8 cellular contexts compared by ENCODE assay signal in genomic region chr9:83955985-83956287, GRCh38. TPM values are rescaled to one million over a fixed set of nuclear protein-coding genes. Genes with fewer than 3 reads are reported as not detected.
A peak's percentile ranks its signal among the peaks of the same experiment; 100 is the strongest.
DNase-seq lines count a peak whose midpoint lies in the region; TF ChIP-seq lines count a peak whose summit lies in the region.

No MANE protein-coding gene starts in this region.

- no peak for TF ChIP-seq CTCF in mammary epithelial cell (conservative IDR thresholded peaks at IDR 0.05 in 1 of 2, IDR thresholded peaks at IDR 0.05 in 1 of 2; ENCODE audit: extremely low read depth in 1 of 2, insufficient read depth in 1 of 2, low read depth in 1 of 2, low read length in 2 of 2)
- no peak for TF ChIP-seq CTCF in mesothelial cell of epicardium (IDR thresholded peaks at IDR 0.05; ENCODE audit: unreplicated experiment)
- no peak for TF ChIP-seq CTCF in hepatocyte (IDR thresholded peaks at IDR 0.05; ENCODE audit: poor library complexity)

- dilution Hi-C loops in mammary epithelial cell (cut with HindIII; ENCODE audit: low sequenced_read_pairs): no loop called here

- no peaks in the 10 kb centered on the region for H4K20me1 ChIP-seq in mammary epithelial cell (ENCODE audit: insufficient read depth, low read length)
- H4K20me1 ChIP-seq in hepatocyte (ENCODE audit: insufficient read depth, poor library complexity, severe bottlenecking): no peaks in the 10 kb centered on the region

- H3K36me3 ChIP-seq in mammary epithelial cell (ENCODE audit: insufficient read depth, low read length) (no peaks in the 10 kb centered on the region), hepatocyte (replicated peaks; ENCODE audit: insufficient read depth, low read depth) (no peaks in the 10 kb centered on the region)

- peak overlapping the region; percentile 85 for H3K4me3 Mint-ChIP-seq in mesothelial cell of epicardium

- H3K9ac ChIP-seq in mammary epithelial cell (ENCODE audit: insufficient read depth, low read length): no peak overlapping the region

- H3K4me1 ChIP-seq in mammary epithelial cell (ENCODE audit: insufficient read depth, low read length) (peaks cover 13% of the 10 kb centered on the region), hepatocyte (ENCODE audit: insufficient read depth) (no peaks in the 10 kb centered on the region)

- no peaks in the 10 kb centered on the region for H3K36me3 Mint-ChIP-seq in mesothelial cell of epicardium

- WGBS in mammary epithelial cell (ENCODE audit: low coverage, missing lambda C conversion rate): 54% methylated on average over 10 of the region's 13 CpGs
- WGBS in hepatocyte (ENCODE audit: low lambda C conversion rate, missing lambda C conversion rate): 95% methylated on average over 13 of the region's 13 CpGs

- H3K79me2 ChIP-seq in mammary epithelial cell (ENCODE audit: insufficient read depth, low read length) (no peaks in the 10 kb centered on the region), hepatocyte (no peaks in the 10 kb centered on the region)

- H3K9me2 ChIP-seq in hepatocyte (replicated peaks; ENCODE audit: insufficient read depth): no peaks in the 10 kb centered on the region

- H3K9me3 ChIP-seq in mammary epithelial cell (replicated peaks; ENCODE audit: insufficient read depth, low read length): no peaks in the 10 kb centered on the region
- no peaks in the 10 kb centered on the region for H3K9me3 ChIP-seq in hepatocyte (ENCODE audit: low read depth)

- no peaks in the 10 kb centered on the region for H3K27me3 ChIP-seq in mammary epithelial cell (ENCODE audit: insufficient read depth, low read length)
- H3K27me3 ChIP-seq in hepatocyte: no peaks in the 10 kb centered on the region

- peaks cover 17% of the 10 kb centered on the region for H3K4me1 Mint-ChIP-seq in mesothelial cell of epicardium

- H2AFZ ChIP-seq in mammary epithelial cell (ENCODE audit: low read depth, low read length): peak overlapping the region; percentile 99
- no peak overlapping the region for H2AFZ ChIP-seq in hepatocyte

- H3K27ac ChIP-seq in mammary epithelial cell (ENCODE audit: insufficient read depth, low read depth, low read length) (no peak overlapping the region), hepatocyte (no peak overlapping the region)

- H3K4me2 ChIP-seq in mammary epithelial cell (ENCODE audit: insufficient read depth, low read depth, low read length) (peak overlapping the region; percentile 86), hepatocyte (no peak overlapping the region)

- peak overlapping the region in 2 of 3 experiments; percentile 45 to 49 for H3K4me3 ChIP-seq in mammary epithelial cell (replicated peaks in 1 of 3; ENCODE audit: insufficient read depth in 1 of 3, low read depth in 2 of 3, low read length in 3 of 3)
- H3K4me3 ChIP-seq in hepatocyte: no peak overlapping the region

- peak; percentile 23 for DNase-seq in NCI-H2029 (lab: John Stamatoyannopoulos, UW)
- no peak for DNase-seq in NCI-H2029 treated with DMSO at 0.1 percent for 48 hours (lab: John Stamatoyannopoulos, UW)
- DNase-seq in MV-4-11 (lab: John Stamatoyannopoulos, UW): peak; percentile 80
- DNase-seq in mammary epithelial cell: no peak
- no peak for DNase-seq in mesothelial cell of epicardium (ENCODE audit: low spot score in 2 of 2, unreplicated experiment in 2 of 2)
- DNase-seq in COR-L47 (lab: John Stamatoyannopoulos, UW): no peak
- no peak for DNase-seq in central memory CD4-positive, alpha-beta T cell
- DNase-seq in hepatocyte (ENCODE audit: low spot score): no peak

- in situ Hi-C loops in mammary epithelial cell (cut with MboI; ENCODE audit: low sequenced_read_pairs in 2 of 2): no loop called here

- CTCF ChIA-PET in mammary epithelial cell (lab: Charles Lee; ENCODE audit: low non-redundant PET): no interaction called here

- H3K27ac Mint-ChIP-seq in mesothelial cell of epicardium: peak overlapping the region; percentile 93

- BruUV-seq in mammary epithelial cell (replicated peaks; lab: Mats Ljungman, UMichigan): no TSS peak

- intact Hi-C loops in mammary epithelial cell (cut with micrococcal nuclease): no loop called here

- H3K9me3 Mint-ChIP-seq in mesothelial cell of epicardium: no peaks in the 10 kb centered on the region

- no peaks in the 10 kb centered on the region for H3K27me3 Mint-ChIP-seq in mesothelial cell of epicardium (ENCODE audit: low read depth)

RNA-seq across cellular contexts. Expression of gene HNRNPK, which starts 24.1 kb away (rescaled TPM):
- total RNA-seq in mammary epithelial cell: 100 to 1,000 TPM; 335 to 526 TPM
- polyA plus RNA-seq in mammary epithelial cell: 346 TPM
- 535 TPM for polyA minus RNA-seq in mammary epithelial cell
- total RNA-seq in mesothelial cell of epicardium: 672 to 696 TPM (median 682 TPM) in 3 replicates
- 579 and 581 TPM in 2 replicates for total RNA-seq in hepatocyte
- polyA plus RNA-seq in hepatocyte: 398 and 458 TPM in 2 replicates

RNA-seq across cellular contexts. Expression of gene RMI1, which starts 24.7 kb away (rescaled TPM):
- total RNA-seq in mammary epithelial cell: 10 to 100 TPM in 1 of 2 donors, 1 to 10 TPM in 1; 3.7 to 12.1 TPM
- polyA plus RNA-seq in mammary epithelial cell: 1.1 TPM
- polyA minus RNA-seq in mammary epithelial cell: 1.6 TPM
- 8.8 to 9.8 TPM (median 9.2 TPM) in 3 replicates for total RNA-seq in mesothelial cell of epicardium
- 5.4 and 5.8 TPM in 2 replicates for total RNA-seq in hepatocyte
- 3.4 and 4.2 TPM in 2 replicates for polyA plus RNA-seq in hepatocyte

RNA-seq across cellular contexts. Expression of gene KIF27, which starts 34.7 kb away (rescaled TPM):
- total RNA-seq in mammary epithelial cell (1 to 10 TPM; 4.2 to 5.1 TPM), mesothelial cell of epicardium (11.6 to 13.7 TPM (median 13.2 TPM) in 3 replicates), hepatocyte (4.4 and 4.6 TPM in 2 replicates)
- polyA plus RNA-seq in mammary epithelial cell (0.68 TPM), hepatocyte (5.1 and 6.2 TPM in 2 replicates)
- polyA minus RNA-seq in mammary epithelial cell: not detected

Comparison
In these comparisons a context has a peak if more than half of its experiments do, and no peak if none do; other contexts are left out.
1. DNase-seq: peak in NCI-H2029 (single experiment) and MV-4-11 (single experiment); none in NCI-H2029 treated with DMSO at 0.1 percent for 48 hours (single experiment), mammary epithelial cell (single experiment), mesothelial cell of epicardium (0 of 2), COR-L47 (single experiment), central memory CD4-positive, alpha-beta T cell (single experiment) and hepatocyte (single experiment).